Comparison of ENCODE assay signal across 14 cellular contexts in the genomic region with DNA sequence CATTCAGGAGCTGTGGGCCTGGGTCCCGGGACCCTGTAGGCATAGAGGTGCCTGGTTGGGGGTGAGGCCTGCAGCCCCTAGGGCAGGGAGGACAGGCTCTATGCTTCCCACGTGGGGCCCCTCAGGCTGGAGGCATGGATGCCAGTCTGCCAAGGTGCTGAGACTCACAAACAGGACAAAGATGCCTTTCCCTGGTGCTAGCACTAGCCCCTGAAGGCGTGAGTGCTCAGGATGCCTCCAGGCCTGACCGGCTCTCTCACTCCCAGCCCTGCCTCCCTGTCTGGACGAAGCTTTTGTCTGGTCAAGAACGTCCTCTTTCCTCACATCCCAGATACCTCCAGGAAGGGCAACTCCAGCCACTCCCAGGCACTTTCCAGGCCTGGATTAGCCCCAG. TPM values are rescaled to one million over a fixed set of nuclear protein-coding genes. Genes with fewer than 3 reads are reported as not detected.
DNase-seq lines count a peak whose midpoint lies in the region; ATAC-seq and TF ChIP-seq lines count a peak whose summit lies in the region.
"Had no signal": no experiment of that assay in that cellular context is flagged by ENCODE, and none has a peak within 500 bp of the region (broad histone marks: within the 10 kb centered on the region; RNA-seq: fewer than 3 reads in every experiment).

No MANE protein-coding gene starts in this region.

- H3K4me3 Mint-ChIP-seq in activated CD8-positive, alpha-beta memory T cell treated with anti-CD3 and anti-CD28 coated beads, Interleukin-2, amount 10 ng/mL, durations not matched to agents 7 days and 5 days = no peak overlapping the region
- peak overlapping the region; percentile 77 for H3K4me3 Mint-ChIP-seq in MCF 10A (ENCODE audit: unreplicated experiment)

- no peak for TF ChIP-seq EP300 in upper lobe of left lung (IDR thresholded peaks at IDR 0.05)
- TF ChIP-seq EP300 in tibial nerve (IDR thresholded peaks at IDR 0.05) = no peak

- H3K27ac Mint-ChIP-seq in activated CD8-positive, alpha-beta memory T cell treated with anti-CD3 and anti-CD28 coated beads, Interleukin-2, amount 10 ng/mL, durations not matched to agents 7 days and 5 days = no peak overlapping the region
- H3K27ac Mint-ChIP-seq in MCF 10A (ENCODE audit: low read depth, unreplicated experiment) = peak overlapping the region; percentile 29
- H3K27ac Mint-ChIP-seq: activated CD8-positive, alpha-beta T cell treated with anti-CD3 and anti-CD28 coated beads, Interleukin-2, amount 10 ng/mL, durations not matched to agents 7 days and 5 days had no signal

- H3K4me3 ChIP-seq in lower lobe of right lung = no peak overlapping the region
- H3K4me3 ChIP-seq in upper lobe of left lung = peak overlapping the region in 1 of 4 donors; percentile 66
- H3K4me3 ChIP-seq in tibial nerve = no peak overlapping the region
- H3K4me3 ChIP-seq: left ventricle myocardium inferior had no signal

- H3K9me3 ChIP-seq in lower lobe of right lung (no peaks in the 10 kb centered on the region), upper lobe of left lung (no peaks in the 10 kb centered on the region), tibial nerve (no peaks in the 10 kb centered on the region)
- H3K9me3 ChIP-seq: left ventricle myocardium inferior had no signal

- no peaks in the 10 kb centered on the region for H3K27me3 Mint-ChIP-seq in activated CD8-positive, alpha-beta memory T cell treated with anti-CD3 and anti-CD28 coated beads, Interleukin-2, amount 10 ng/mL, durations not matched to agents 7 days and 5 days
- H3K27me3 Mint-ChIP-seq in MCF 10A (ENCODE audit: insufficient read depth, unreplicated experiment) = no peaks in the 10 kb centered on the region

- peaks cover 19% of the 10 kb centered on the region for H3K4me1 Mint-ChIP-seq in activated CD8-positive, alpha-beta memory T cell treated with anti-CD3 and anti-CD28 coated beads, Interleukin-2, amount 10 ng/mL, durations not matched to agents 7 days and 5 days
- peaks cover 26% of the 10 kb centered on the region for H3K4me1 Mint-ChIP-seq in MCF 10A (ENCODE audit: insufficient read depth, unreplicated experiment)

- peak; percentile 40 for DNase-seq in activated CD8-positive, alpha-beta memory T cell treated with anti-CD3 and anti-CD28 coated beads, Interleukin-2, amount 10 ng/mL, durations not matched to agents 7 days and 5 days
- DNase-seq in activated CD8-positive, alpha-beta memory T cell treated with anti-CD3 and anti-CD28 coated beads, Interleukin-2, amount 50 U/mL, for 48 hours = no peak
- peak; percentile 30 for DNase-seq in MCF 10A (ENCODE audit: unreplicated experiment)
- DNase-seq in lower lobe of right lung = no peak
- no peak for DNase-seq in upper lobe of left lung
- DNase-seq in mucosa of gallbladder (ENCODE audit: low spot score) = no peak
- DNase-seq in tibial nerve (ENCODE audit: low spot score in 2 of 2) = no peak
- DNase-seq: activated CD8-positive, alpha-beta T cell treated with anti-CD3 and anti-CD28 coated beads, Interleukin-2, amount 10 ng/mL, durations not matched to agents 7 days and 5 days; activated naive CD4-positive, alpha-beta T cell treated with Interleukin-2 at 50 U/mL for 16 hours; glutamatergic neuron; left ventricle myocardium inferior; NCI-H1417 treated with DMSO at 0.1 percent for 48 hours; NCI-H510A treated with DMSO at 0.1 percent for 48 hours had no signal

- peak overlapping the region; percentile 86 for H3K27ac ChIP-seq in lower lobe of right lung
- H3K27ac ChIP-seq in upper lobe of left lung = peak overlapping the region; percentile 77 to 88 (median 79)
- H3K27ac ChIP-seq in tibial nerve = peak overlapping the region in 1 of 4 donors; percentile 17
- H3K27ac ChIP-seq: left ventricle myocardium inferior had no signal

- POLR2A ChIA-PET in MCF 10A (lab: Yijun Ruan, JAX) = interaction anchor here (0.6 to 2.1 kb wide), 7 partner anchors 32 to 773 kb away, joined by 3 to 18 read pairs (median 4); partner anchors contain the start of genes MAP4K2, MEN1 and PCNX3

- H3K36me3 ChIP-seq in lower lobe of right lung = peaks cover 22% of the 10 kb centered on the region
- peaks cover 0 to 22% (median 16%) of the 10 kb centered on the region in 4 donors for H3K36me3 ChIP-seq in upper lobe of left lung
- no peaks in the 10 kb centered on the region for H3K36me3 ChIP-seq in tibial nerve
- H3K36me3 ChIP-seq: left ventricle myocardium inferior had no signal

- WGBS in upper lobe of left lung, 2 donors = 72 to 81% methylated on average over 3 to 5 of the region's 6 CpGs
- WGBS in tibial nerve, 2 donors = 72 to 78% methylated on average over 6 of the region's 6 CpGs

- no peaks in the 10 kb centered on the region for H3K36me3 Mint-ChIP-seq in activated CD8-positive, alpha-beta memory T cell treated with anti-CD3 and anti-CD28 coated beads, Interleukin-2, amount 10 ng/mL, durations not matched to agents 7 days and 5 days
- peaks cover 24% of the 10 kb centered on the region for H3K36me3 Mint-ChIP-seq in MCF 10A (ENCODE audit: insufficient read depth, unreplicated experiment)

- no peak for ATAC-seq in activated CD8-positive, alpha-beta memory T cell treated with anti-CD3 and anti-CD28 coated beads, Interleukin-2, amount 10 ng/mL, durations not matched to agents 7 days and 5 days
- no peak for ATAC-seq in lower lobe of right lung
- no peak for ATAC-seq in upper lobe of left lung (ENCODE audit: low FRiP score in 2 of 2)
- ATAC-seq in GM21723 (IDR thresholded peaks at IDR 0.05; ENCODE audit: unreplicated experiment) = no peak
- ATAC-seq: activated CD8-positive, alpha-beta T cell treated with anti-CD3 and anti-CD28 coated beads, Interleukin-2, amount 10 ng/mL, durations not matched to agents 7 days and 5 days had no signal

- CTCF ChIA-PET in activated CD8-positive, alpha-beta memory T cell treated with anti-CD3 and anti-CD28 coated beads, Interleukin-2, amount 10 ng/mL, durations not matched to agents 7 days and 5 days (lab: Charles Lee) = interaction anchor here (1.5 to 29.2 kb wide), 3 partner anchors 18 to 55 kb away, joined by 4 to 1163 read pairs (median 409); partner anchors contain the start of gene EHD1
- CTCF ChIA-PET in MCF 10A (lab: Yijun Ruan, JAX) = interaction anchor here (0.6 to 15.7 kb wide), 6 partner anchors 13 to 56 kb away, joined by 3 to 286 read pairs (median 4); partner anchors contain the start of gene EHD1

- intact Hi-C loops in MCF 10A (cut with micrococcal nuclease) (loop anchor here (2.0 kb wide), 1 partner anchor 32 kb away; the partner anchor contains the start of gene MEN1), lower lobe of right lung (cut with DNase I) (no loop called here)

- TF ChIP-seq POLR2A in upper lobe of left lung (IDR thresholded peaks at IDR 0.05) (no peak), tibial nerve (IDR thresholded peaks at IDR 0.05) (no peak)

- H3K9me3 Mint-ChIP-seq in activated CD8-positive, alpha-beta memory T cell treated with anti-CD3 and anti-CD28 coated beads, Interleukin-2, amount 10 ng/mL, durations not matched to agents 7 days and 5 days (ENCODE audit: low read depth) = no peaks in the 10 kb centered on the region
- H3K9me3 Mint-ChIP-seq in MCF 10A (ENCODE audit: unreplicated experiment) = no peaks in the 10 kb centered on the region

- H3K27me3 ChIP-seq in lower lobe of right lung (ENCODE audit: low read depth) = no peaks in the 10 kb centered on the region
- no peaks in the 10 kb centered on the region for H3K27me3 ChIP-seq in upper lobe of left lung
- H3K27me3 ChIP-seq in tibial nerve = no peaks in the 10 kb centered on the region

- H3K4me1 ChIP-seq in lower lobe of right lung (peaks cover 27% of the 10 kb centered on the region), upper lobe of left lung (peaks cover 14 to 41% (median 27%) of the 10 kb centered on the region in 4 donors), tibial nerve (peaks cover 0 to 17% (median 3%) of the 10 kb centered on the region in 4 donors)

- no TSS peak for BruUV-seq in MCF 10A (replicated peaks; lab: Mats Ljungman, UMichigan)

- TF ChIP-seq CTCF in MCF 10A (IDR thresholded peaks at IDR 0.05; ENCODE audit: unreplicated experiment) = no peak
- no peak for TF ChIP-seq CTCF in lower lobe of right lung (IDR thresholded peaks at IDR 0.05)
- TF ChIP-seq CTCF in upper lobe of left lung (IDR thresholded peaks at IDR 0.05) = no peak
- TF ChIP-seq CTCF in tibial nerve (IDR thresholded peaks at IDR 0.05) = no peak

RNA-seq across cellular contexts. Expression of gene CDC42BPG, which starts 2.1 kb away (rescaled TPM):
- under 1 TPM; 0.50 to 0.61 TPM for total RNA-seq in activated CD8-positive, alpha-beta memory T cell treated with anti-CD3 and anti-CD28 coated beads, Interleukin-2, amount 10 ng/mL, durations not matched to agents 7 days and 5 days
- total RNA-seq in MCF 10A (2022) (3.0 and 3.7 TPM in 2 replicates), lower lobe of right lung (16.3 TPM), upper lobe of left lung (10 to 100 TPM; 21.6 to 62.4 (median 26.0) TPM), mucosa of gallbladder (37.1 TPM), tibial nerve (under 1 TPM in 3 of 4 donors, not detected in 1; under 0.01 to 0.30 (median 0.21) TPM)

RNA-seq across cellular contexts. Expression of gene MEN1, which starts 32.0 kb away (rescaled TPM):
- total RNA-seq in activated CD8-positive, alpha-beta memory T cell treated with anti-CD3 and anti-CD28 coated beads, Interleukin-2, amount 10 ng/mL, durations not matched to agents 7 days and 5 days = 10 to 100 TPM; 31.2 to 42.1 TPM
- total RNA-seq in MCF 10A (2022) (29.2 and 33.1 TPM in 2 replicates), lower lobe of right lung (22.7 TPM), upper lobe of left lung (10 to 100 TPM; 15.4 to 47.1 (median 24.4) TPM), mucosa of gallbladder (34.8 TPM), tibial nerve (10 to 100 TPM; 15.3 to 30.9 (median 19.7) TPM)

RNA-seq across cellular contexts. Expression of gene EHD1, which starts 36.1 kb away (rescaled TPM):
- 100 to 1,000 TPM; 149 to 155 TPM for total RNA-seq in activated CD8-positive, alpha-beta memory T cell treated with anti-CD3 and anti-CD28 coated beads, Interleukin-2, amount 10 ng/mL, durations not matched to agents 7 days and 5 days
- total RNA-seq in MCF 10A (2022) = 67.9 and 80.6 TPM in 2 replicates
- total RNA-seq in lower lobe of right lung = 73.4 TPM
- total RNA-seq in upper lobe of left lung = 100 to 1,000 TPM in 4 of 6 donors, 10 to 100 TPM in 2; 43.0 to 167 (median 103) TPM
- 85.6 TPM for total RNA-seq in mucosa of gallbladder
- total RNA-seq in tibial nerve = 10 to 100 TPM; 35.2 to 93.9 (median 42.6) TPM

RNA-seq across cellular contexts. Expression of gene MAP4K2, which starts 39.3 kb away (rescaled TPM):
- total RNA-seq in activated CD8-positive, alpha-beta memory T cell treated with anti-CD3 and anti-CD28 coated beads, Interleukin-2, amount 10 ng/mL, durations not matched to agents 7 days and 5 days = 10 to 100 TPM; 61.1 to 65.0 TPM
- 4.9 and 6.8 TPM in 2 replicates for total RNA-seq in MCF 10A (2022)
- 29.1 TPM for total RNA-seq in lower lobe of right lung
- total RNA-seq in upper lobe of left lung = 10 to 100 TPM; 19.0 to 84.7 (median 29.2) TPM
- 23.1 TPM for total RNA-seq in mucosa of gallbladder
- total RNA-seq in tibial nerve = 10 to 100 TPM; 10.6 to 22.2 (median 13.5) TPM

Comparison
In these comparisons a context has a peak if more than half of its experiments do, and no peak if none do; other contexts are left out.
1. DNase-seq: peak in activated CD8-positive, alpha-beta memory T cell treated with anti-CD3 and anti-CD28 coated beads, Interleukin-2, amount 10 ng/mL, durations not matched to agents 7 days and 5 days (single experiment) and MCF 10A (single experiment); none in activated CD8-positive, alpha-beta memory T cell treated with anti-CD3 and anti-CD28 coated beads, Interleukin-2, amount 50 U/mL, for 48 hours (single experiment), lower lobe of right lung (single experiment), upper lobe of left lung (0 of 2), mucosa of gallbladder (single experiment) and tibial nerve (0 of 2).